In genomic region chr4:88320780-88321373, GRCh38 we compare ENCODE assay signal across 8 cellular contexts. TPM values are rescaled to one million over a fixed set of nuclear protein-coding genes. Genes with fewer than 3 reads are reported as not detected.
DNase-seq lines count a peak whose midpoint lies in the region; ATAC-seq and TF ChIP-seq lines count a peak whose summit lies in the region.

No MANE protein-coding gene starts in this region.

- H3K27ac Mint-ChIP-seq in stimulated activated naive CD8-positive, alpha-beta T cell treated with anti-CD3 and anti-CD28 coated beads, Interleukin-15, amount 100 ng/mL, for 72 hours: peak overlapping the region; percentile 88 to 97

- no peak for TF ChIP-seq CTCF in GM10266 (IDR thresholded peaks at IDR 0.05; ENCODE audit: control insufficient read depth, insufficient read depth, low read depth, missing control alignments)
- TF ChIP-seq CTCF in esophagus muscularis mucosa (IDR thresholded peaks at IDR 0.05): no peak

- H3K9me3 ChIP-seq in esophagus muscularis mucosa: no peaks in the 10 kb centered on the region

- WGBS in esophagus muscularis mucosa: 48% methylated on average over 5 of the region's 5 CpGs

- H3K4me3 ChIP-seq in esophagus muscularis mucosa: no peak overlapping the region

- no peaks in the 10 kb centered on the region for H3K9me3 Mint-ChIP-seq in stimulated activated naive CD8-positive, alpha-beta T cell treated with anti-CD3 and anti-CD28 coated beads, Interleukin-15, amount 100 ng/mL, for 72 hours

- peak overlapping the region; percentile 71 to 73 for H3K4me3 Mint-ChIP-seq in stimulated activated naive CD8-positive, alpha-beta T cell treated with anti-CD3 and anti-CD28 coated beads, Interleukin-15, amount 100 ng/mL, for 72 hours

- H3K27me3 ChIP-seq in esophagus muscularis mucosa: no peaks in the 10 kb centered on the region

- H3K4me1 Mint-ChIP-seq in stimulated activated naive CD8-positive, alpha-beta T cell treated with anti-CD3 and anti-CD28 coated beads, Interleukin-15, amount 100 ng/mL, for 72 hours: peaks cover 25% of the 10 kb centered on the region

- H3K36me3 ChIP-seq in esophagus muscularis mucosa: no peaks in the 10 kb centered on the region

- DNase-seq in GM10266 (ENCODE audit: extremely low spot score) (peak; percentile 75), HT1080 (ENCODE audit: low read depth) (peak; percentile 20), head of caudate nucleus (peak in 27 of 42 donors; percentile 3 to 52 (median 21)), esophagus muscularis mucosa (ENCODE audit: extremely low spot score) (no peak), T-helper 9 cell (no peak)
- peak; percentile 14 for DNase-seq in activated CD4-positive, alpha-beta T cell treated with anti-CD3 and anti-CD28 coated beads for 48 hours
- peak; percentile 37 to 38 for DNase-seq in stimulated activated naive CD8-positive, alpha-beta T cell treated with anti-CD3 and anti-CD28 coated beads, Interleukin-15, amount 100 ng/mL, for 72 hours

- peaks cover 0 to 5% (median 0%) of the 10 kb centered on the region in 4 donors for H3K4me1 ChIP-seq in esophagus muscularis mucosa

- H3K27ac ChIP-seq in esophagus muscularis mucosa (replicated peaks in 1 of 4): peak overlapping the region in 1 of 4 donors; percentile 18

- no peak for TF ChIP-seq POLR2A in esophagus muscularis mucosa (IDR thresholded peaks at IDR 0.05; ENCODE audit: low read depth)

- no peak for TF ChIP-seq EP300 in esophagus muscularis mucosa (IDR thresholded peaks at IDR 0.05)

- ATAC-seq in GM21447 (IDR thresholded peaks at IDR 0.05; ENCODE audit: unreplicated experiment): peak; percentile 99
- peak; percentile 92 for ATAC-seq in stimulated activated naive CD8-positive, alpha-beta T cell treated with anti-CD3 and anti-CD28 coated beads, Interleukin-15, amount 100 ng/mL, for 72 hours

- intact Hi-C loops in head of caudate nucleus (cut with DNase I): no loop called here
- intact Hi-C loops in esophagus muscularis mucosa (cut with DNase I): no loop called here

- no peaks in the 10 kb centered on the region for H3K27me3 Mint-ChIP-seq in stimulated activated naive CD8-positive, alpha-beta T cell treated with anti-CD3 and anti-CD28 coated beads, Interleukin-15, amount 100 ng/mL, for 72 hours

RNA-seq across cellular contexts. Expression of gene PPM1K, which starts 36.5 kb away (rescaled TPM):
- 5.0 and 7.6 TPM in 2 replicates for total RNA-seq in HT1080 (2014; rRNA removed; shearing (Covaris generic))
- 3.7 and 6.7 TPM in 2 replicates for polyA plus RNA-seq in HT1080 (2015; cell fraction: cytosol; rRNA removed)
- polyA plus RNA-seq in HT1080 (2015; cell fraction: nucleus; rRNA removed): 9.1 and 12.6 TPM in 2 replicates
- total RNA-seq in esophagus muscularis mucosa: 10 to 100 TPM; 35.7 to 54.2 (median 38.3) TPM

RNA-seq across cellular contexts. Expression of gene HERC6, which starts 57.8 kb away (rescaled TPM):
- total RNA-seq in HT1080 (2014; rRNA removed; shearing (Covaris generic)): 6.3 and 7.3 TPM in 2 replicates
- 3.2 and 3.9 TPM in 2 replicates for polyA plus RNA-seq in HT1080 (2015; cell fraction: cytosol; rRNA removed)
- polyA plus RNA-seq in HT1080 (2015; cell fraction: nucleus; rRNA removed): 9.5 and 10.3 TPM in 2 replicates
- 1 to 10 TPM; 3.8 to 5.2 (median 4.9) TPM for total RNA-seq in esophagus muscularis mucosa

Comparison
In these comparisons a context has a peak if more than half of its experiments do, and no peak if none do; other contexts are left out.
1. DNase-seq: peak in GM10266 (single experiment), HT1080 (single experiment), activated CD4-positive, alpha-beta T cell treated with anti-CD3 and anti-CD28 coated beads for 48 hours (single experiment), head of caudate nucleus (27 of 42) and stimulated activated naive CD8-positive, alpha-beta T cell treated with anti-CD3 and anti-CD28 coated beads, Interleukin-15, amount 100 ng/mL, for 72 hours (2 of 2); none in esophagus muscularis mucosa (single experiment) and T-helper 9 cell (single experiment).